Comparison of ENCODE assay signal across 2 cellular contexts in the genomic region with DNA sequence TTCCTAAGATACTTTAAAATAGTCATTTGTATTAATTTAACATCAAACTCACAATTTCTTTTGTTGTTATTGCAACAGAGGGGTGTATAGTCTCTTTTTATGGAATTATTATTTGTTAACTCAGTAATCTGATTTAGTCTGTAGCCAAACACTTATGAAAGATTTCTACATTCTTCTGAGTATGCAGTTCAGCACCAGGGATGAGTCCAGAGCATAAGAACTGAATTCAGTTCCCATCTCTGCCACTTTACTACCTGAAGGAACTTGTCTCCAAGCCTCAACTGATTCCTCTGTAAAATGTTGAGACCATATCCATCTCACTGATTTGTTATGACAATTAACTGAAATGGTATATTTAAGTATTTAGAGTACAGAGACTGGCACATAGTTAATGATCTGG.
TF ChIP-seq lines count a peak whose summit lies in the region.

No MANE protein-coding gene starts in this region.

TF ChIP-seq in liver, 16 proteins besides CTCF, POLR2A, EP300 and RAD21 (continued from another document):
- peak; percentile 21 for TF ChIP-seq REST (IDR thresholded peaks at IDR 0.05)
TF ChIP-seq in liver: peak in this region for 1.

TF ChIP-seq in HepG2, 621 proteins besides CTCF, POLR2A, EP300 and RAD21:
- TF ChIP-seq, protein P1, sequence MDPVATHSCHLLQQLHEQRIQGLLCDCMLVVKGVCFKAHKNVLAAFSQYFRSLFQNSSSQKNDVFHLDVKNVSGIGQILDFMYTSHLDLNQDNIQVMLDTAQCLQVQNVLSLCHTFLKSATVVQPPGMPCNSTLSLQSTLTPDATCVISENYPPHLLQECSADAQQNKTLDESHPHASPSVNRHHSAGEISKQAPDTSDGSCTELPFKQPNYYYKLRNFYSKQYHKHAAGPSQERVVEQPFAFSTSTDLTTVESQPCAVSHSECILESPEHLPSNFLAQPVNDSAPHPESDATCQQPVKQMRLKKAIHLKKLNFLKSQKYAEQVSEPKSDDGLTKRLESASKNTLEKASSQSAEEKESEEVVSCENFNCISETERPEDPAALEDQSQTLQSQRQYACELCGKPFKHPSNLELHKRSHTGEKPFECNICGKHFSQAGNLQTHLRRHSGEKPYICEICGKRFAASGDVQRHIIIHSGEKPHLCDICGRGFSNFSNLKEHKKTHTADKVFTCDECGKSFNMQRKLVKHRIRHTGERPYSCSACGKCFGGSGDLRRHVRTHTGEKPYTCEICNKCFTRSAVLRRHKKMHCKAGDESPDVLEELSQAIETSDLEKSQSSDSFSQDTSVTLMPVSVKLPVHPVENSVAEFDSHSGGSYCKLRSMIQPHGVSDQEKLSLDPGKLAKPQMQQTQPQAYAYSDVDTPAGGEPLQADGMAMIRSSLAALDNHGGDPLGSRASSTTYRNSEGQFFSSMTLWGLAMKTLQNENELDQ (CRISPR knock-in tag; IDR thresholded peaks at IDR 0.05; ENCODE audit: borderline replicate concordance) = no peak
- TF ChIP-seq SNAI1 (CRISPR knock-in tag; IDR thresholded peaks at IDR 0.05; ENCODE audit: borderline replicate concordance) = no peak
- TF ChIP-seq ZNF670 (CRISPR knock-in tag; IDR thresholded peaks at IDR 0.05; ENCODE audit: borderline replicate concordance) = no peak
- TF ChIP-seq BORCS8-MEF2B (CRISPR knock-in tag; IDR thresholded peaks at IDR 0.05) = no peak
- no peak for TF ChIP-seq ELK4 (CRISPR knock-in tag; IDR thresholded peaks at IDR 0.05; ENCODE audit: borderline replicate concordance)
- TF ChIP-seq, protein P2, sequence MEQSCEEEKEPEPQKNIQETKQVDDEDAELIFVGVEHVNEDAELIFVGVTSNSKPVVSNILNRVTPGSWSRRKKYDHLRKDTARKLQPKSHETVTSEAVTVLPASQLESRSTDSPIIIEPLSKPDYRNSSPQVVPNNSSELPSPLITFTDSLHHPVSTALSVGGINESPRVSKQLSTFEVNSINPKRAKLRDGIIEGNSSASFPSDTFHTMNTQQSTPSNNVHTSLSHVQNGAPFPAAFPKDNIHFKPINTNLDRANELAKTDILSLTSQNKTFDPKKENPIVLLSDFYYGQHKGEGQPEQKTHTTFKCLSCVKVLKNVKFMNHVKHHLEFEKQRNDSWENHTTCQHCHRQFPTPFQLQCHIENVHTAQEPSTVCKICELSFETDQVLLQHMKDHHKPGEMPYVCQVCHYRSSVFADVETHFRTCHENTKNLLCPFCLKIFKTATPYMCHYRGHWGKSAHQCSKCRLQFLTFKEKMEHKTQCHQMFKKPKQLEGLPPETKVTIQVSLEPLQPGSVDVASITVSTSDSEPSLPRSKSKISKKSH (CRISPR knock-in tag; IDR thresholded peaks at IDR 0.05; ENCODE audit: borderline replicate concordance) = no peak
- no peak for TF ChIP-seq ZNF652 (CRISPR knock-in tag; IDR thresholded peaks at IDR 0.05; ENCODE audit: borderline replicate concordance, low read depth)
- TF ChIP-seq ZSCAN20 (CRISPR knock-in tag; IDR thresholded peaks at IDR 0.05; ENCODE audit: borderline replicate concordance) = no peak
- no peak for TF ChIP-seq MEIS1 (CRISPR knock-in tag; IDR thresholded peaks at IDR 0.05; ENCODE audit: borderline replicate concordance)
- TF ChIP-seq SKI (IDR thresholded peaks at IDR 0.05; ENCODE audit: partially characterized antibody) = no peak
- no peak for TF ChIP-seq NR1H2 (CRISPR knock-in tag; IDR thresholded peaks at IDR 0.05; ENCODE audit: borderline replicate concordance, low read depth)
- TF ChIP-seq ZSCAN29 (CRISPR knock-in tag; conservative IDR thresholded peaks at IDR 0.05) = no peak
- no peak for TF ChIP-seq PBX3 (CRISPR knock-in tag; IDR thresholded peaks at IDR 0.05; ENCODE audit: borderline replicate concordance)
- TF ChIP-seq TARDBP (CRISPR knock-in tag; IDR thresholded peaks at IDR 0.05) = no peak
- no peak for TF ChIP-seq AKAP8 (CRISPR knock-in tag; IDR thresholded peaks at IDR 0.05)
- no peak for TF ChIP-seq ZNF12 (CRISPR knock-in tag; IDR thresholded peaks at IDR 0.05)
- no peak for TF ChIP-seq SMYD3 (CRISPR knock-in tag; IDR thresholded peaks at IDR 0.05)
- no peak for TF ChIP-seq GABPB1 (CRISPR knock-in tag; IDR thresholded peaks at IDR 0.05)
- no peak for TF ChIP-seq NONO (IDR thresholded peaks at IDR 0.05)
- TF ChIP-seq NONO (CRISPR knock-in tag; conservative IDR thresholded peaks at IDR 0.05) = no peak
- no peak for TF ChIP-seq KAT2B (IDR thresholded peaks at IDR 0.05; ENCODE audit: borderline replicate concordance, low read depth, low read length)
TF ChIP-seq in HepG2: peak in this region for 0.
